1 cellular context compared by ENCODE assay signal in the genomic region with DNA sequence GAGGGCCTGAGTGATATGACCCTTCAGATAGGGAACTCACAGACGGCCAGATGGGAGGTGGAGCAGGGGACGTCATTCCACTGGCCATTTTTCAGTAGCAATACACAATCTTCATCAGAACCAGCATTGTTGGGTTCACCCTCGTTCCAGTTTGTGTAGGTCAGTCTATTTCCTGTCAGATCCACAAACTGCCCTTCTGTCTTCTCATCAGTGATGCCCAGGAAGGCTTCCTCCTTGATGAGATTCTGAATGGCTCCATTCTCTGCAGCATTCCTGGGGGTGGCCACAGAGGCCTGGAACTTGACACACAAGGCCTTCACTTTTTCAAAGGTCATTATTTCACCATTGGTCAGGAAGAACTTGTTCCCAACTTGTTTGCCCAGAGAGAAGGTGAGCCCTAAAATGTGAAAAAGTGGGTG.
TF ChIP-seq lines count a peak whose summit lies in the region.

No MANE protein-coding gene starts in this region.

TF ChIP-seq in HepG2, 621 proteins besides CTCF, POLR2A, EP300 and RAD21 (continued from another document and continues in another):
- TF ChIP-seq, protein P1, sequence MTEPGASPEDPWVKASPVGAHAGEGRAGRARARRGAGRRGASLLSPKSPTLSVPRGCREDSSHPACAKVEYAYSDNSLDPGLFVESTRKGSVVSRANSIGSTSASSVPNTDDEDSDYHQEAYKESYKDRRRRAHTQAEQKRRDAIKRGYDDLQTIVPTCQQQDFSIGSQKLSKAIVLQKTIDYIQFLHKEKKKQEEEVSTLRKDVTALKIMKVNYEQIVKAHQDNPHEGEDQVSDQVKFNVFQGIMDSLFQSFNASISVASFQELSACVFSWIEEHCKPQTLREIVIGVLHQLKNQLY (CRISPR knock-in tag; IDR thresholded peaks at IDR 0.05): no peak
- TF ChIP-seq HOXA5 (CRISPR knock-in tag; IDR thresholded peaks at IDR 0.05) (no peak), SNAI1 (CRISPR knock-in tag; IDR thresholded peaks at IDR 0.05; ENCODE audit: borderline replicate concordance) (no peak), ZNF570 (CRISPR knock-in tag; IDR thresholded peaks at IDR 0.05; ENCODE audit: borderline replicate concordance) (no peak), MEIS2 (CRISPR knock-in tag; IDR thresholded peaks at IDR 0.05) (no peak), ZNF766 (CRISPR knock-in tag; IDR thresholded peaks at IDR 0.05; ENCODE audit: borderline replicate concordance) (no peak), THAP11 (CRISPR knock-in tag; IDR thresholded peaks at IDR 0.05) (no peak), PAF1 (CRISPR knock-in tag; IDR thresholded peaks at IDR 0.05) (no peak), ZNF747 (CRISPR knock-in tag; IDR thresholded peaks at IDR 0.05; ENCODE audit: borderline replicate concordance) (no peak), ZNF737 (CRISPR knock-in tag; IDR thresholded peaks at IDR 0.05; ENCODE audit: borderline replicate concordance) (no peak), HCFC1 (IDR thresholded peaks at IDR 0.05; ENCODE audit: low read depth, low read length) (no peak), RAD51 (IDR thresholded peaks at IDR 0.05; ENCODE audit: borderline replicate concordance) (no peak), TCF12 (IDR thresholded peaks at IDR 0.05) (no peak), TCF12 (CRISPR knock-in tag; IDR thresholded peaks at IDR 0.05) (no peak), ZNF780A (CRISPR knock-in tag; IDR thresholded peaks at IDR 0.05) (no peak), NFIC (IDR thresholded peaks at IDR 0.05; ENCODE audit: low read length) (peak; percentile 71), KLF9 (CRISPR knock-in tag; IDR thresholded peaks at IDR 0.05; ENCODE audit: low read depth) (no peak), GFI1 (CRISPR knock-in tag; IDR thresholded peaks at IDR 0.05; ENCODE audit: borderline replicate concordance) (peak; percentile 72), MTA1 (CRISPR knock-in tag; IDR thresholded peaks at IDR 0.05; ENCODE audit: borderline replicate concordance) (no peak), ZSCAN9 (CRISPR knock-in tag; IDR thresholded peaks at IDR 0.05; ENCODE audit: borderline replicate concordance) (no peak), ZNF20 (CRISPR knock-in tag; IDR thresholded peaks at IDR 0.05) (no peak), ZNF549 (CRISPR knock-in tag; IDR thresholded peaks at IDR 0.05) (no peak), ZNF367 (CRISPR knock-in tag; IDR thresholded peaks at IDR 0.05; ENCODE audit: borderline replicate concordance) (no peak), GZF1 (CRISPR knock-in tag; IDR thresholded peaks at IDR 0.05) (no peak), ZNF629 (CRISPR knock-in tag; conservative IDR thresholded peaks at IDR 0.05) (no peak), NFIB (CRISPR knock-in tag; IDR thresholded peaks at IDR 0.05; ENCODE audit: borderline replicate concordance) (no peak), ZNF326 (CRISPR knock-in tag; IDR thresholded peaks at IDR 0.05; ENCODE audit: borderline replicate concordance) (no peak), EEA1 (CRISPR knock-in tag; IDR thresholded peaks at IDR 0.05; ENCODE audit: borderline replicate concordance) (no peak), SMAD9 (CRISPR knock-in tag; IDR thresholded peaks at IDR 0.05) (no peak), PCBP2 (optimal IDR thresholded peaks at IDR 0.05; ENCODE audit: low read depth, low read length, poor library complexity, severe bottlenecking) (no peak), FLYWCH1 (CRISPR knock-in tag; IDR thresholded peaks at IDR 0.05) (no peak), TGIF2 (CRISPR knock-in tag; IDR thresholded peaks at IDR 0.05) (0 out of 2 replicates have a peak, but pooled peaks have one; percentile 50), GATAD1 (CRISPR knock-in tag; IDR thresholded peaks at IDR 0.05) (no peak)
- TF ChIP-seq, protein P2, sequence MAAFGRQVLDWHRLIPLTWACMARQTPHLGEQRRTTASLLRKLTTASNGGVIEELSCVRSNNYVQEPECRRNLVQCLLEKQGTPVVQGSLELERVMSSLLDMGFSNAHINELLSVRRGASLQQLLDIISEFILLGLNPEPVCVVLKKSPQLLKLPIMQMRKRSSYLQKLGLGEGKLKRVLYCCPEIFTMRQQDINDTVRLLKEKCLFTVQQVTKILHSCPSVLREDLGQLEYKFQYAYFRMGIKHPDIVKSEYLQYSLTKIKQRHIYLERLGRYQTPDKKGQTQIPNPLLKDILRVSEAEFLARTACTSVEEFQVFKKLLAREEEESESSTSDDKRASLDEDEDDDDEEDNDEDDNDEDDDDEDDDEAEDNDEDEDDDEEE (CRISPR knock-in tag; IDR thresholded peaks at IDR 0.05): 0 out of 2 replicates have a peak, but pooled peaks have one; percentile 26
- TF ChIP-seq, protein P3, sequence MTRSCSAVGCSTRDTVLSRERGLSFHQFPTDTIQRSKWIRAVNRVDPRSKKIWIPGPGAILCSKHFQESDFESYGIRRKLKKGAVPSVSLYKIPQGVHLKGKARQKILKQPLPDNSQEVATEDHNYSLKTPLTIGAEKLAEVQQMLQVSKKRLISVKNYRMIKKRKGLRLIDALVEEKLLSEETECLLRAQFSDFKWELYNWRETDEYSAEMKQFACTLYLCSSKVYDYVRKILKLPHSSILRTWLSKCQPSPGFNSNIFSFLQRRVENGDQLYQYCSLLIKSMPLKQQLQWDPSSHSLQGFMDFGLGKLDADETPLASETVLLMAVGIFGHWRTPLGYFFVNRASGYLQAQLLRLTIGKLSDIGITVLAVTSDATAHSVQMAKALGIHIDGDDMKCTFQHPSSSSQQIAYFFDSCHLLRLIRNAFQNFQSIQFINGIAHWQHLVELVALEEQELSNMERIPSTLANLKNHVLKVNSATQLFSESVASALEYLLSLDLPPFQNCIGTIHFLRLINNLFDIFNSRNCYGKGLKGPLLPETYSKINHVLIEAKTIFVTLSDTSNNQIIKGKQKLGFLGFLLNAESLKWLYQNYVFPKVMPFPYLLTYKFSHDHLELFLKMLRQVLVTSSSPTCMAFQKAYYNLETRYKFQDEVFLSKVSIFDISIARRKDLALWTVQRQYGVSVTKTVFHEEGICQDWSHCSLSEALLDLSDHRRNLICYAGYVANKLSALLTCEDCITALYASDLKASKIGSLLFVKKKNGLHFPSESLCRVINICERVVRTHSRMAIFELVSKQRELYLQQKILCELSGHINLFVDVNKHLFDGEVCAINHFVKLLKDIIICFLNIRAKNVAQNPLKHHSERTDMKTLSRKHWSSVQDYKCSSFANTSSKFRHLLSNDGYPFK (CRISPR knock-in tag; IDR thresholded peaks at IDR 0.05; ENCODE audit: borderline replicate concordance): no peak
- TF ChIP-seq, protein P4, sequence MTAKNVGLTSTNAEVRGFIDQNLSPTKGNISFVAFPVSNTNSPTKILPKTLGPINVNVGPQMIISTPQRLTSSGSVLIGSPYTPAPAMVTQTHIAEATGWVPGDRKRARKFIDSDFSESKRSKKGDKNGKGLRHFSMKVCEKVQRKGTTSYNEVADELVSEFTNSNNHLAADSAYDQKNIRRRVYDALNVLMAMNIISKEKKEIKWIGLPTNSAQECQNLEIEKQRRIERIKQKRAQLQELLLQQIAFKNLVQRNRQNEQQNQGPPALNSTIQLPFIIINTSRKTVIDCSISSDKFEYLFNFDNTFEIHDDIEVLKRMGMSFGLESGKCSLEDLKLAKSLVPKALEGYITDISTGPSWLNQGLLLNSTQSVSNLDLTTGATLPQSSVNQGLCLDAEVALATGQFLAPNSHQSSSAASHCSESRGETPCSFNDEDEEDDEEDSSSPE (CRISPR knock-in tag; IDR thresholded peaks at IDR 0.05): 0 out of 2 replicates have a peak, but pooled peaks have one; percentile 33
- TF ChIP-seq, protein P5, sequence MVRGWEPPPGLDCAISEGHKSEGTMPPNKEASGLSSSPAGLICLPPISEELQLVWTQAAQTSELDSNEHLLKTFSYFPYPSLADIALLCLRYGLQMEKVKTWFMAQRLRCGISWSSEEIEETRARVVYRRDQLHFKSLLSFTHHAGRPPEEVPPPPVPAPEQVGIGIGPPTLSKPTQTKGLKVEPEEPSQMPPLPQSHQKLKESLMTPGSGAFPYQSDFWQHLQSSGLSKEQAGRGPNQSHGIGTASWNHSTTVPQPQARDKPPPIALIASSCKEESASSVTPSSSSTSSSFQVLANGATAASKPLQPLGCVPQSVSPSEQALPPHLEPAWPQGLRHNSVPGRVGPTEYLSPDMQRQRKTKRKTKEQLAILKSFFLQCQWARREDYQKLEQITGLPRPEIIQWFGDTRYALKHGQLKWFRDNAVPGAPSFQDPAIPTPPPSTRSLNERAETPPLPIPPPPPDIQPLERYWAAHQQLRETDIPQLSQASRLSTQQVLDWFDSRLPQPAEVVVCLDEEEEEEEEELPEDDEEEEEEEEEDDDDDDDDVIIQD (CRISPR knock-in tag; IDR thresholded peaks at IDR 0.05; ENCODE audit: low read depth): no peak
- TF ChIP-seq, protein P6, sequence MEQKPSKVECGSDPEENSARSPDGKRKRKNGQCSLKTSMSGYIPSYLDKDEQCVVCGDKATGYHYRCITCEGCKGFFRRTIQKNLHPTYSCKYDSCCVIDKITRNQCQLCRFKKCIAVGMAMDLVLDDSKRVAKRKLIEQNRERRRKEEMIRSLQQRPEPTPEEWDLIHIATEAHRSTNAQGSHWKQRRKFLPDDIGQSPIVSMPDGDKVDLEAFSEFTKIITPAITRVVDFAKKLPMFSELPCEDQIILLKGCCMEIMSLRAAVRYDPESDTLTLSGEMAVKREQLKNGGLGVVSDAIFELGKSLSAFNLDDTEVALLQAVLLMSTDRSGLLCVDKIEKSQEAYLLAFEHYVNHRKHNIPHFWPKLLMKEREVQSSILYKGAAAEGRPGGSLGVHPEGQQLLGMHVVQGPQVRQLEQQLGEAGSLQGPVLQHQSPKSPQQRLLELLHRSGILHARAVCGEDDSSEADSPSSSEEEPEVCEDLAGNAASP (CRISPR knock-in tag; IDR thresholded peaks at IDR 0.05; ENCODE audit: borderline replicate concordance): peak; percentile 84; the same call in 1 of the 2 replicates
- TF ChIP-seq, protein P7, sequence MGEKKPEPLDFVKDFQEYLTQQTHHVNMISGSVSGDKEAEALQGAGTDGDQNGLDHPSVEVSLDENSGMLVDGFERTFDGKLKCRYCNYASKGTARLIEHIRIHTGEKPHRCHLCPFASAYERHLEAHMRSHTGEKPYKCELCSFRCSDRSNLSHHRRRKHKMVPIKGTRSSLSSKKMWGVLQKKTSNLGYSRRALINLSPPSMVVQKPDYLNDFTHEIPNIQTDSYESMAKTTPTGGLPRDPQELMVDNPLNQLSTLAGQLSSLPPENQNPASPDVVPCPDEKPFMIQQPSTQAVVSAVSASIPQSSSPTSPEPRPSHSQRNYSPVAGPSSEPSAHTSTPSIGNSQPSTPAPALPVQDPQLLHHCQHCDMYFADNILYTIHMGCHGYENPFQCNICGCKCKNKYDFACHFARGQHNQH (CRISPR knock-in tag; IDR thresholded peaks at IDR 0.05): no peak; the same call in 1 of the 2 replicates
- TF ChIP-seq, protein P8, sequence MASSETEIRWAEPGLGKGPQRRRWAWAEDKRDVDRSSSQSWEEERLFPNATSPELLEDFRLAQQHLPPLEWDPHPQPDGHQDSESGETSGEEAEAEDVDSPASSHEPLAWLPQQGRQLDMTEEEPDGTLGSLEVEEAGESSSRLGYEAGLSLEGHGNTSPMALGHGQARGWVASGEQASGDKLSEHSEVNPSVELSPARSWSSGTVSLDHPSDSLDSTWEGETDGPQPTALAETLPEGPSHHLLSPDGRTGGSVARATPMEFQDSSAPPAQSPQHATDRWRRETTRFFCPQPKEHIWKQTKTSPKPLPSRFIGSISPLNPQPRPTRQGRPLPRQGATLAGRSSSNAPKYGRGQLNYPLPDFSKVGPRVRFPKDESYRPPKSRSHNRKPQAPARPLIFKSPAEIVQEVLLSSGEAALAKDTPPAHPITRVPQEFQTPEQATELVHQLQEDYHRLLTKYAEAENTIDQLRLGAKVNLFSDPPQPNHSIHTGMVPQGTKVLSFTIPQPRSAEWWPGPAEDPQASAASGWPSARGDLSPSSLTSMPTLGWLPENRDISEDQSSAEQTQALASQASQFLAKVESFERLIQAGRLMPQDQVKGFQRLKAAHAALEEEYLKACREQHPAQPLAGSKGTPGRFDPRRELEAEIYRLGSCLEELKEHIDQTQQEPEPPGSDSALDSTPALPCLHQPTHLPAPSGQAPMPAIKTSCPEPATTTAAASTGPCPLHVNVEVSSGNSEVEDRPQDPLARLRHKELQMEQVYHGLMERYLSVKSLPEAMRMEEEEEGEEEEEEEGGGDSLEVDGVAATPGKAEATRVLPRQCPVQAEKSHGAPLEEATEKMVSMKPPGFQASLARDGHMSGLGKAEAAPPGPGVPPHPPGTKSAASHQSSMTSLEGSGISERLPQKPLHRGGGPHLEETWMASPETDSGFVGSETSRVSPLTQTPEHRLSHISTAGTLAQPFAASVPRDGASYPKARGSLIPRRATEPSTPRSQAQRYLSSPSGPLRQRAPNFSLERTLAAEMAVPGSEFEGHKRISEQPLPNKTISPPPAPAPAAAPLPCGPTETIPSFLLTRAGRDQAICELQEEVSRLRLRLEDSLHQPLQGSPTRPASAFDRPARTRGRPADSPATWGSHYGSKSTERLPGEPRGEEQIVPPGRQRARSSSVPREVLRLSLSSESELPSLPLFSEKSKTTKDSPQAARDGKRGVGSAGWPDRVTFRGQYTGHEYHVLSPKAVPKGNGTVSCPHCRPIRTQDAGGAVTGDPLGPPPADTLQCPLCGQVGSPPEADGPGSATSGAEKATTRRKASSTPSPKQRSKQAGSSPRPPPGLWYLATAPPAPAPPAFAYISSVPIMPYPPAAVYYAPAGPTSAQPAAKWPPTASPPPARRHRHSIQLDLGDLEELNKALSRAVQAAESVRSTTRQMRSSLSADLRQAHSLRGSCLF (CRISPR knock-in tag; IDR thresholded peaks at IDR 0.05; ENCODE audit: borderline replicate concordance): no peak
- TF ChIP-seq, protein P9, sequence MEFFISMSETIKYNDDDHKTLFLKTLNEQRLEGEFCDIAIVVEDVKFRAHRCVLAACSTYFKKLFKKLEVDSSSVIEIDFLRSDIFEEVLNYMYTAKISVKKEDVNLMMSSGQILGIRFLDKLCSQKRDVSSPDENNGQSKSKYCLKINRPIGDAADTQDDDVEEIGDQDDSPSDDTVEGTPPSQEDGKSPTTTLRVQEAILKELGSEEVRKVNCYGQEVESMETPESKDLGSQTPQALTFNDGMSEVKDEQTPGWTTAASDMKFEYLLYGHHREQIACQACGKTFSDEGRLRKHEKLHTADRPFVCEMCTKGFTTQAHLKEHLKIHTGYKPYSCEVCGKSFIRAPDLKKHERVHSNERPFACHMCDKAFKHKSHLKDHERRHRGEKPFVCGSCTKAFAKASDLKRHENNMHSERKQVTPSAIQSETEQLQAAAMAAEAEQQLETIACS (CRISPR knock-in tag; IDR thresholded peaks at IDR 0.05): no peak
- TF ChIP-seq, protein P10, sequence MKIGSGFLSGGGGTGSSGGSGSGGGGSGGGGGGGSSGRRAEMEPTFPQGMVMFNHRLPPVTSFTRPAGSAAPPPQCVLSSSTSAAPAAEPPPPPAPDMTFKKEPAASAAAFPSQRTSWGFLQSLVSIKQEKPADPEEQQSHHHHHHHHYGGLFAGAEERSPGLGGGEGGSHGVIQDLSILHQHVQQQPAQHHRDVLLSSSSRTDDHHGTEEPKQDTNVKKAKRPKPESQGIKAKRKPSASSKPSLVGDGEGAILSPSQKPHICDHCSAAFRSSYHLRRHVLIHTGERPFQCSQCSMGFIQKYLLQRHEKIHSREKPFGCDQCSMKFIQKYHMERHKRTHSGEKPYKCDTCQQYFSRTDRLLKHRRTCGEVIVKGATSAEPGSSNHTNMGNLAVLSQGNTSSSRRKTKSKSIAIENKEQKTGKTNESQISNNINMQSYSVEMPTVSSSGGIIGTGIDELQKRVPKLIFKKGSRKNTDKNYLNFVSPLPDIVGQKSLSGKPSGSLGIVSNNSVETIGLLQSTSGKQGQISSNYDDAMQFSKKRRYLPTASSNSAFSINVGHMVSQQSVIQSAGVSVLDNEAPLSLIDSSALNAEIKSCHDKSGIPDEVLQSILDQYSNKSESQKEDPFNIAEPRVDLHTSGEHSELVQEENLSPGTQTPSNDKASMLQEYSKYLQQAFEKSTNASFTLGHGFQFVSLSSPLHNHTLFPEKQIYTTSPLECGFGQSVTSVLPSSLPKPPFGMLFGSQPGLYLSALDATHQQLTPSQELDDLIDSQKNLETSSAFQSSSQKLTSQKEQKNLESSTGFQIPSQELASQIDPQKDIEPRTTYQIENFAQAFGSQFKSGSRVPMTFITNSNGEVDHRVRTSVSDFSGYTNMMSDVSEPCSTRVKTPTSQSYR (CRISPR knock-in tag; IDR thresholded peaks at IDR 0.05; ENCODE audit: borderline replicate concordance): peak; percentile 45; the same call in 1 of the 2 replicates
